In the genomic region with DNA sequence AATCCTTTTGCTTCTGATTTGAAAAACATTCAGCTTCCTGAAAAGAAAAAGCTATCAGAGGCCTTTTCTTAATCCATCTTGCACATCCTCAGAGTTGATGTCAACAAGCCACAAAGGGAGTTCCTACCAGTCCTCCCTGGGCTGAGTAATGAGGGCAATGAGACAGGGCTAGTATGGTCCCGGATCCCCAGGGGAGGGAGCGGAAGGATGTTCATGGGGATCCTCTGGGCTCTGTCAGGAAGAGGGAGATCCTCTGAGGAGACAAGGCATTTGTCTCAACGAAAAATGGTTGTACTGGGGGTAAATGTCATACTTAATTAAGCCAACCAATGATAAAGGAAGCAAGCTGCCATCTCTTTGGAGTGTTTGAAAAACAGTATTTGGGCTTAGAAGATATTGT, we compare ENCODE assay signal across 13 cellular contexts.
A peak's percentile ranks its signal among the peaks of the same experiment; 100 is the strongest.
DNase-seq lines count a peak whose midpoint lies in the region; ATAC-seq and TF ChIP-seq lines count a peak whose summit lies in the region.
"Had no signal": no experiment of that assay in that cellular context is flagged by ENCODE, and none has a peak within 500 bp of the region (broad histone marks: within the 10 kb centered on the region; RNA-seq: fewer than 3 reads in every experiment).

No MANE protein-coding gene starts in this region.

- H4K20me1 ChIP-seq in SK-N-SH (ENCODE audit: insufficient read depth) (no peaks in the 10 kb centered on the region), PC-3 (ENCODE audit: low read length) (no peaks in the 10 kb centered on the region)
- H4K20me1 ChIP-seq: BLaER1 treated with 17β-estradiol and CSF1 and Interleukin-3, amounts not matched to agents 10 nM and 100 nM had no signal

- 33% methylated on average over 3 of the region's 3 CpGs for WGBS in SK-N-SH (ENCODE audit: low lambda C conversion rate)

- H3K36me3 ChIP-seq in SK-N-SH (replicated peaks in 1 of 2; ENCODE audit: control insufficient read depth in 1 of 2, insufficient read depth in 2 of 2, low read length in 1 of 2): no peaks in the 10 kb centered on the region
- H3K36me3 ChIP-seq in iPS-15b (ENCODE audit: control insufficient read depth, insufficient read depth, low read length): no peaks in the 10 kb centered on the region
- no peaks in the 10 kb centered on the region for H3K36me3 ChIP-seq in PC-3 (ENCODE audit: low read depth, low read length)
- H3K36me3 ChIP-seq in tibial artery: no peaks in the 10 kb centered on the region
- H3K36me3 ChIP-seq: BLaER1 treated with 17β-estradiol and CSF1 and Interleukin-3, amounts not matched to agents 10 nM and 100 nM had no signal

- no peaks in the 10 kb centered on the region for H3K9me3 Mint-ChIP-seq in natural killer cell
- H3K9me3 Mint-ChIP-seq: CD4-positive, CD25-positive, alpha-beta regulatory T cell; HFFc6 had no signal

- DNase-seq in Right ventricle myocardium superior: no peak
- DNase-seq in left cardiac atrium: no peak
- DNase-seq in SK-N-SH: peak; percentile 20
- no peak for DNase-seq in PC-3
- DNase-seq in natural killer cell: no peak
- no peak for DNase-seq in tibial artery
- DNase-seq: CD4-positive, CD25-positive, alpha-beta regulatory T cell; DMS 273 treated with DMSO at 0.1 percent for 48 hours; HCEC 1CT; HFFc6 had no signal

- H3K9me2 ChIP-seq in SK-N-SH (no peaks in the 10 kb centered on the region), PC-3 (replicated peaks; ENCODE audit: low read length) (no peaks in the 10 kb centered on the region)

- TF ChIP-seq RAD21 in SK-N-SH (IDR thresholded peaks at IDR 0.05; ENCODE audit: low read length): no peak

- H3K4me3 ChIP-seq in SK-N-SH (ENCODE audit: low read depth in 2 of 2, low read length in 1 of 2) (no peak overlapping the region), iPS-15b (ENCODE audit: low read depth, low read length) (no peak overlapping the region), PC-3 (ENCODE audit: low read length) (no peak overlapping the region), tibial artery (no peak overlapping the region)
- H3K4me3 ChIP-seq: BLaER1 treated with 17β-estradiol and CSF1 and Interleukin-3, amounts not matched to agents 10 nM and 100 nM had no signal

- no TSS peak for BruUV-seq in PC-3 (replicated peaks; lab: Mats Ljungman, UMichigan)

- ATAC-seq in Right ventricle myocardium superior (ENCODE audit: poor library complexity): peak; percentile 26
- no peak for ATAC-seq in left cardiac atrium
- ATAC-seq in PC-3: no peak
- no peak for ATAC-seq in natural killer cell

- H3K4me2 ChIP-seq in SK-N-SH: no peak overlapping the region
- H3K4me2 ChIP-seq in PC-3 (ENCODE audit: low read length): no peak overlapping the region

- H3K27ac ChIP-seq in SK-N-SH (ENCODE audit: low read depth in 2 of 2, low read length in 1 of 2) (no peak overlapping the region), PC-3 (ENCODE audit: low read length) (no peak overlapping the region), tibial artery (no peak overlapping the region)
- H3K27ac ChIP-seq: 22Rv1; BLaER1 treated with 17β-estradiol and CSF1 and Interleukin-3, amounts not matched to agents 10 nM and 100 nM had no signal

- H3K4me1 ChIP-seq in SK-N-SH (ENCODE audit: control insufficient read depth in 1 of 2, insufficient read depth in 2 of 2, low read depth in 1 of 2, low read length in 1 of 2) (peaks cover 4 to 5% of the 10 kb centered on the region in 2 experiments; a peak in 3 of 4 replicates), iPS-15b (ENCODE audit: control insufficient read depth, insufficient read depth, low read length) (peaks cover 16% of the 10 kb centered on the region), PC-3 (ENCODE audit: insufficient read depth, low read length) (no peaks in the 10 kb centered on the region), tibial artery (peaks cover 0 to 9% (median 5%) of the 10 kb centered on the region in 4 donors)

- H3K9ac ChIP-seq in SK-N-SH (no peak overlapping the region), iPS-15b (ENCODE audit: low read depth, low read length) (peak overlapping the region; percentile 9), PC-3 (ENCODE audit: low read length) (no peak overlapping the region)
- H3K9ac ChIP-seq: BLaER1 treated with 17β-estradiol and CSF1 and Interleukin-3, amounts not matched to agents 10 nM and 100 nM had no signal

- no peak overlapping the region for H3K4me3 Mint-ChIP-seq in natural killer cell
- H3K4me3 Mint-ChIP-seq: CD4-positive, CD25-positive, alpha-beta regulatory T cell; HFFc6 had no signal

- no peak for TF ChIP-seq EP300 in SK-N-SH (IDR thresholded peaks at IDR 0.05; ENCODE audit: borderline replicate concordance in 1 of 2, low read depth in 1 of 2, low read length in 1 of 2)

- H3K27me3 ChIP-seq in SK-N-SH (ENCODE audit: insufficient read depth) (no peaks in the 10 kb centered on the region), iPS-15b (ENCODE audit: control insufficient read depth, insufficient read depth, low read length) (no peaks in the 10 kb centered on the region), PC-3 (ENCODE audit: low read length) (no peaks in the 10 kb centered on the region), tibial artery (no peaks in the 10 kb centered on the region)
- H3K27me3 ChIP-seq: BLaER1 treated with 17β-estradiol and CSF1 and Interleukin-3, amounts not matched to agents 10 nM and 100 nM had no signal

- H3K4me1 Mint-ChIP-seq in natural killer cell: no peaks in the 10 kb centered on the region
- H3K4me1 Mint-ChIP-seq: CD4-positive, CD25-positive, alpha-beta regulatory T cell had no signal

- CTCF ChIA-PET in SK-N-SH (lab: Yijun Ruan, JAX): interaction anchor here (0.6 to 3.0 kb wide), 16 partner anchors 9 to 1339 kb away, joined by 3 to 14 read pairs (median 4); no protein-coding TSS in a partner anchor
- CTCF ChIA-PET in PC-3 (lab: Charles Lee): no interaction called here

- TF ChIP-seq CTCF in SK-N-SH (IDR thresholded peaks at IDR 0.05) (no peak), PC-3 (conservative IDR thresholded peaks at IDR 0.05; ENCODE audit: low read depth, low read length) (no peak), natural killer cell (IDR thresholded peaks at IDR 0.05) (no peak), tibial artery (IDR thresholded peaks at IDR 0.05) (no peak)

- no peak overlapping the region for H3K27ac Mint-ChIP-seq in natural killer cell
- H3K27ac Mint-ChIP-seq: HFFc6 had no signal

- H3K79me2 ChIP-seq in SK-N-SH (ENCODE audit: insufficient read depth): no peaks in the 10 kb centered on the region
- H3K79me2 ChIP-seq in PC-3 (ENCODE audit: low read length): no peaks in the 10 kb centered on the region

- POLR2A ChIA-PET in SK-N-SH (lab: Yijun Ruan, JAX) (no interaction called here), PC-3 (lab: Charles Lee; ENCODE audit: unreplicated experiment) (no interaction called here)

- H3K9me3 ChIP-seq in SK-N-SH: no peaks in the 10 kb centered on the region
- H3K9me3 ChIP-seq in iPS-15b (ENCODE audit: control insufficient read depth, insufficient read depth, low read length): no peaks in the 10 kb centered on the region
- no peaks in the 10 kb centered on the region for H3K9me3 ChIP-seq in PC-3 (ENCODE audit: low read length)
- H3K9me3 ChIP-seq in tibial artery: no peaks in the 10 kb centered on the region
- H3K9me3 ChIP-seq: BLaER1 treated with 17β-estradiol and CSF1 and Interleukin-3, amounts not matched to agents 10 nM and 100 nM had no signal

- intact Hi-C loops in Right ventricle myocardium superior (cut with DNase I) (loop anchor here (10.0 kb wide), 1 partner anchor 1338 kb away; no protein-coding TSS in a partner anchor), left cardiac atrium (cut with DNase I) (loop anchor here in 1 of 2 donors (10.0 kb wide), 2 partner anchors 1198 to 1338 kb away; no protein-coding TSS in a partner anchor), PC-3 (cut with micrococcal nuclease) (no loop called here), natural killer cell (cut with micrococcal nuclease) (no loop called here), tibial artery (cut with DNase I; ENCODE audit: low total_unique reads) (no loop called here)

- H2AFZ ChIP-seq in SK-N-SH (ENCODE audit: low read depth): no peak overlapping the region
- no peak overlapping the region for H2AFZ ChIP-seq in PC-3 (ENCODE audit: low read length)

- peaks cover 0 to 3% of the 10 kb centered on the region in 2 donors for H3K27me3 Mint-ChIP-seq in natural killer cell (ENCODE audit: low read depth in 2 of 2)
- H3K27me3 Mint-ChIP-seq: CD4-positive, CD25-positive, alpha-beta regulatory T cell had no signal

- H3K36me3 Mint-ChIP-seq in natural killer cell: no peaks in the 10 kb centered on the region
- H3K36me3 Mint-ChIP-seq: CD4-positive, CD25-positive, alpha-beta regulatory T cell had no signal

- H3F3A ChIP-seq in SK-N-SH (replicated peaks; ENCODE audit: insufficient read depth) (no peaks in the 10 kb centered on the region), PC-3 (ENCODE audit: low read length, unreplicated experiment) (no peaks in the 10 kb centered on the region)

TF ChIP-seq in SK-N-SH, 30 proteins besides CTCF, POLR2A, EP300 and RAD21 (continues in another document):
- no peak for TF ChIP-seq REST (IDR thresholded peaks at IDR 0.05; ENCODE audit: low read depth, low read length)
